25 cellular contexts compared by ENCODE assay signal in the genomic region with DNA sequence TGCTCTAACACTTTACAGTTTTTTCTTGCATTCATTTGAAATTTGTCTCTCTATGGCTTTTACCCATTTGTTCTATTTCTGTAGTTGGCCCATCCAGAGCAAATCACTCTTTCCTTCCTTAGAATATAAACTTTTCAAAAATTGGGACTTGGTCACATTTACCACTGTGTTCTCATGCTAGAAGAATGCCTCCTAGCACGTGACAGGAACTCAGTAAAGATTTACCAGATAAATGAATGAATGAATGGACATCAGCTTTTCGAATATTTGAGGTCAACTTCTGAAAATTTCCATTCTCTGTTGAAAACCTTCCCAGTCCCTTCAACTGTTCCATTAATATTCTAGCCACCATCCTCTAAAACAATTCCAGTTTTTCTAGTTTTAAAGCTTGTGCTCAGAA.
"Had no signal": no experiment of that assay in that cellular context is flagged by ENCODE, and none has a peak within 500 bp of the region (broad histone marks: within the 10 kb centered on the region; RNA-seq: fewer than 3 reads in every experiment).

No MANE protein-coding gene starts in this region.

- FAIRE-seq: colon, TTC549 had no signal

- H3K27ac ChIP-seq: Peyer's patch had no signal

- H3K27me3 ChIP-seq: Peyer's patch had no signal

- H3K4me3 ChIP-seq: Peyer's patch had no signal

- H3K36me3 ChIP-seq: Peyer's patch had no signal

- ATAC-seq: activated T-helper 17 cell treated with anti-CD3 and anti-CD28 coated beads, Interleukin-2, amount 50 U/mL, for 72 hours; T-cell had no signal

- H3K9me3 ChIP-seq: Peyer's patch had no signal

- DNase-seq: activated B cell treated with CpG ODN at 0.5 μM for 24 hours; activated CD4-positive, alpha-beta memory T cell treated with anti-CD3 and anti-CD28 coated beads for 36 hours; activated CD4-positive, alpha-beta T cell treated with anti-CD3 and anti-CD28 coated beads for 1 hour; activated CD4-positive, alpha-beta T cell treated with anti-CD3 and anti-CD28 coated beads, Interleukin-2, amount 10 ng/mL, durations not matched to agents 7 days and 5 days; activated CD8-positive, alpha-beta memory T cell treated with anti-CD3 and anti-CD28 coated beads for 24 hours; activated gamma-delta T cell; activated naive CD4-positive, alpha-beta T cell treated with anti-CD3 and anti-CD28 coated beads for 36 hours; activated T-cell treated with anti-CD3 and anti-CD28 coated beads, Interleukin-2, amount 50 U/mL, for 48 hours; amygdala; cerebellar nuclear complex; NCI-H1092; NCI-H1417; NCI-H1930; NCI-H510A treated with DMSO at 0.1 percent for 48 hours; NCI-H69; NK-92 treated with Interleukin-12 subunit alpha and Interleukin-12 subunit beta, amount 100 ng/mL, for 24 hours; OCI-M1; Peyer's patch; SHP77 treated with DMSO at 0.1 percent for 48 hours; T-cell; T-helper 2 cell; T1000 had no signal

- H3K4me1 ChIP-seq: Peyer's patch had no signal
